8 cellular contexts compared by ENCODE assay signal in genomic region chr20:63441777-63442493, GRCh38. TPM values are rescaled to one million over a fixed set of nuclear protein-coding genes. Genes with fewer than 3 reads are reported as not detected.
DNase-seq lines count a peak whose midpoint lies in the region; ATAC-seq and TF ChIP-seq lines count a peak whose summit lies in the region.

No MANE protein-coding gene starts in this region.

- peak; percentile 19 for TF ChIP-seq CTCF in AG09319 (IDR thresholded peaks at IDR 0.05; ENCODE audit: low read depth, low read length)
- TF ChIP-seq CTCF in GM20000 (IDR thresholded peaks at IDR 0.05; ENCODE audit: extremely low read depth, missing control alignments), result peak; percentile 77
- TF ChIP-seq CTCF in PC-3 (conservative IDR thresholded peaks at IDR 0.05; ENCODE audit: low read depth, low read length), result peak; percentile 64
- peak; percentile 47 for TF ChIP-seq CTCF in cardiac muscle cell (IDR thresholded peaks at IDR 0.05; ENCODE audit: low read depth, low read length)

- H3K79me2 ChIP-seq in PC-3 (ENCODE audit: low read length), result no peaks in the 10 kb centered on the region

- no TSS peak for BruUV-seq in PC-3 (replicated peaks; lab: Mats Ljungman, UMichigan)

- intact Hi-C loops in PC-3 (cut with micrococcal nuclease) (loop anchor here (1.0 kb wide), 1 partner anchor 78 kb away; the partner anchor contains the start of gene PPDPF), sciatic nerve (cut with DNase I) (no loop called here)

- no peaks in the 10 kb centered on the region for H3K9me2 ChIP-seq in PC-3 (replicated peaks; ENCODE audit: low read length)

- POLR2A ChIA-PET in PC-3 (lab: Charles Lee; ENCODE audit: unreplicated experiment), result interaction anchor here (1.0 kb wide), 1 partner anchor 78 kb away, joined by 12 read pairs; no protein-coding TSS in a partner anchor

- H4K20me1 ChIP-seq in PC-3 (ENCODE audit: low read length), result no peaks in the 10 kb centered on the region

- H3K9me3 ChIP-seq in PC-3 (ENCODE audit: low read length) (no peaks in the 10 kb centered on the region), cardiac muscle cell (ENCODE audit: low read depth) (no peaks in the 10 kb centered on the region)

- H3K36me3 ChIP-seq in PC-3 (ENCODE audit: low read depth, low read length) (no peaks in the 10 kb centered on the region), cardiac muscle cell (no peaks in the 10 kb centered on the region)

- no peak overlapping the region for H3K4me2 ChIP-seq in PC-3 (ENCODE audit: low read length)

- no peak overlapping the region for H3K27ac ChIP-seq in PC-3 (ENCODE audit: low read length)
- no peak overlapping the region for H3K27ac ChIP-seq in cardiac muscle cell

- H3K9ac ChIP-seq in PC-3 (ENCODE audit: low read length), result no peak overlapping the region

- ATAC-seq in PC-3 (peak; percentile 95), HG03565 (IDR thresholded peaks at IDR 0.05; ENCODE audit: unreplicated experiment) (no peak), sciatic nerve (no peak)

- no peak for DNase-seq in AG09319 (ENCODE audit: extremely low read depth, low read depth)
- DNase-seq in GM20000 (ENCODE audit: low spot score), result peak; percentile 81
- DNase-seq in PC-3, result peak; percentile 73
- DNase-seq in activated T-helper 1 cell treated with Interleukin-2 at 50 U/mL for 16 hours (ENCODE audit: low read depth), result peak; percentile 24
- DNase-seq in cardiac muscle cell (ENCODE audit: low read depth in 1 of 2, low spot score in 1 of 2), result peak; percentile 49 to 71
- DNase-seq in stimulated activated CD4-positive, alpha-beta T cell treated with anti-CD3 and anti-CD28 coated beads, Interleukin-1b, Interleukin-23, amount 100 ng/mL, for 1 hour (ENCODE audit: low read depth in 2 of 2), result peak; percentile 7 to 38
- no peak for DNase-seq in sciatic nerve (ENCODE audit: low spot score)

- H3K4me1 ChIP-seq in PC-3 (ENCODE audit: insufficient read depth, low read length), result no peaks in the 10 kb centered on the region
- no peaks in the 10 kb centered on the region for H3K4me1 ChIP-seq in cardiac muscle cell (ENCODE audit: low read depth)

- no peak overlapping the region for H2AFZ ChIP-seq in PC-3 (ENCODE audit: low read length)

- H3K4me3 ChIP-seq in PC-3 (ENCODE audit: low read length), result no peak overlapping the region
- no peak overlapping the region for H3K4me3 ChIP-seq in cardiac muscle cell

- H3F3A ChIP-seq in PC-3 (ENCODE audit: low read length, unreplicated experiment), result no peaks in the 10 kb centered on the region

- CTCF ChIA-PET in PC-3 (lab: Charles Lee), result interaction anchor here (0.6 to 0.7 kb wide), 2 partner anchors 11 to 96 kb away, joined by 3 to 4 read pairs; no protein-coding TSS in a partner anchor

- H3K27me3 ChIP-seq in PC-3 (ENCODE audit: low read length) (no peaks in the 10 kb centered on the region), cardiac muscle cell (no peaks in the 10 kb centered on the region)

RNA-seq across cellular contexts. Expression of gene KCNQ2, which starts 30.5 kb away (rescaled TPM):
- total RNA-seq in PC-3 (2014; rRNA removed) (not detected in 2 replicates), cardiac muscle cell (13.7 and 18.0 TPM in 2 replicates), sciatic nerve (not detected)
- 17.3 and 18.6 TPM in 2 replicates for polyA plus RNA-seq in cardiac muscle cell

RNA-seq across cellular contexts. Expression of gene EEF1A2, which starts 56.9 kb away (rescaled TPM):
- total RNA-seq in PC-3 (2014; rRNA removed) (463 and 559 TPM in 2 replicates), cardiac muscle cell (1,016 and 1,067 TPM in 2 replicates), sciatic nerve (0.45 TPM)
- polyA plus RNA-seq in cardiac muscle cell, result 309 and 337 TPM in 2 replicates

Comparison
In these comparisons a context has a peak if more than half of its experiments do, and no peak if none do; other contexts are left out.
1. DNase-seq: peak in GM20000 (single experiment), PC-3 (single experiment), activated T-helper 1 cell treated with Interleukin-2 at 50 U/mL for 16 hours (single experiment), cardiac muscle cell (2 of 2) and stimulated activated CD4-positive, alpha-beta T cell treated with anti-CD3 and anti-CD28 coated beads, Interleukin-1b, Interleukin-23, amount 100 ng/mL, for 1 hour (2 of 2); none in AG09319 (single experiment) and sciatic nerve (single experiment).
2. CTCF ChIP-seq: peak in every context shown above with its lines; median percentile 77 in GM20000; 64 in PC-3; 47 in cardiac muscle cell; 19 in AG09319.
3. RNA of gene KCNQ2, which starts 30.5 kb away (total RNA-seq): 13.7 to 18.0 TPM in cardiac muscle cell; not detected in PC-3 and not detected in sciatic nerve (single experiment); every median in the first group is over 10 times any median in the second.
4. RNA of gene EEF1A2, which starts 56.9 kb away (total RNA-seq): 1,016 to 1,067 TPM in cardiac muscle cell and 463 to 559 TPM in PC-3; 0.45 TPM in sciatic nerve (single experiment); every median in the first group is over 100 times any median in the second.